ENCODE assay signal across 9 cellular contexts in the genomic region with DNA sequence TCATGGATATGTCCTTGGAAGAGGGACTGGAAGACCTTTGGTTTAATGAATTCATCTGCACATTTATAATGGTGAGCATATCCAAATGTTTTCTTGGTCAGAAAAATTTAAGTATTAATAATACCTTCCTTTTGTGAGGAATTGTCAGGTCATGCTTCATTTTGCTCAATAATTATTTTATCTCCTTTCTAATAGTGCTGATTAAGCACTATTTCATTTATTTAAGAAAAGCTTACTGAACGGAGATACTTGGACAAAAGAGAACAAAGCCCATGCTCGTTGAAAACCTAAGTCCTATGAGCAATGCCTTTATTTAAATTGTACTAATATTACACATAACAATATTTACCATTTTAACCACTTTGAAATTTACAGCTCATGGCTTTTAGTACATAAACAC.
"Had no signal": no experiment of that assay in that cellular context is flagged by ENCODE, and none has a peak within 500 bp of the region (broad histone marks: within the 10 kb centered on the region; RNA-seq: fewer than 3 reads in every experiment).

No MANE protein-coding gene starts in this region.

- H2AFZ ChIP-seq: GM23248 had no signal

- H3K9ac ChIP-seq: GM23248, KMS-11 had no signal

- H3K4me3 ChIP-seq: GM23248 had no signal

- H3K27ac Mint-ChIP-seq: H9 had no signal

- H3K9me3 Mint-ChIP-seq: H9 had no signal

- H3K27ac ChIP-seq: GM23248, KMS-11 had no signal

- H3K4me3 Mint-ChIP-seq: H9 had no signal

- H3K4me1 Mint-ChIP-seq: H9 had no signal

- FAIRE-seq: H54, HTR-8/SVneo had no signal

- DNase-seq: GM23248, GOT3, H9, HCEC 1CT, Karpas-422, KBM-7 had no signal

- H3K4me2 ChIP-seq: KMS-11 had no signal
